Comparison of ENCODE assay signal across 9 cellular contexts in the genomic region with DNA sequence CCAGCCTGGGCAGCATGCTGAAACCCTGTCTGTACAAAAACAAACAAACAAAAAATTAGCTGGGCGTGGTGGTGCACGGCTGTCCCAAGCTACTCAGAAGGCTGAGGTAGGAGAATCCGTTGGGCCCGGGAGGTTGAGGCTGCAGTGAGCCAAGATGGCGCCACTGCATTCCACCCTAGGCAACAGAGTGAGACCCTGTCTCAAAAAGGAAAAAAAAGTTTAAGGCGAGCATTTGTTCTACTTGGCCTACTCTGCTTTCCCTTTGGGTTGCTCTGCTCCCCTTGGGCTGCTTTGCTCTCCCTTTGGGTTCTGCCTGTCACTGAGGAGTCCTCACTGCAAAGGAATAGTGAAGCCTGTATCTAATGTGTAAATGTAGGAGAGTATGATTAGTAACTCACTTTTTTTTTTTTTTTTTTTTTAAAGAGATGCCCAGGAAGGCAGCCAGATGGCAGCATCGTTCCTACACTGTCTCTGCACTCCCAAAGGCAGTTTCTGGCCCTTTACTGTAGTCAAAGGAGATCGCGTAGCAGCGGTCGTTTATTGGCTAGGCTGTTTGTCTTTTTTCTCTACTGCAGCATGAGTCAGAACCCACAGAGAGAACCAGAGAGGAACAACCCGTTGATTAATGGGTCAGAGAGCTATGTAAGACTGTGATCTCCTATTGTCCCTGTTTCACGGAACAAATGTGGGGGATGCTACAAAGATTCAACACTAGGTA.
DNase-seq lines count a peak whose midpoint lies in the region; ATAC-seq and TF ChIP-seq lines count a peak whose summit lies in the region.
"Had no signal": no experiment of that assay in that cellular context is flagged by ENCODE, and none has a peak within 500 bp of the region (broad histone marks: within the 10 kb centered on the region; RNA-seq: fewer than 3 reads in every experiment).

No MANE protein-coding gene starts in this region.

- no peak overlapping the region for H3K27ac ChIP-seq in WERI-Rb-1
- H3K27ac ChIP-seq: suprapubic skin had no signal

- intact Hi-C loops in left colon (cut with DNase I, micrococcal nuclease) = no loop called here

- H3K27ac Mint-ChIP-seq in chondrocyte (ENCODE audit: unreplicated experiment) = no peak overlapping the region

- no peaks in the 10 kb centered on the region for H3K9me3 ChIP-seq in WERI-Rb-1 (ENCODE audit: severe bottlenecking)
- H3K9me3 ChIP-seq: suprapubic skin had no signal

- H3K27me3 Mint-ChIP-seq in chondrocyte (ENCODE audit: low read depth) = no peaks in the 10 kb centered on the region

- no peak overlapping the region for H3K4me3 ChIP-seq in WERI-Rb-1 (ENCODE audit: low read depth, low read length)
- H3K4me3 ChIP-seq: suprapubic skin had no signal

- ATAC-seq in GM18861 (IDR thresholded peaks at IDR 0.05; ENCODE audit: unreplicated experiment) (peak; percentile 65), HG03139 (IDR thresholded peaks at IDR 0.05; ENCODE audit: unreplicated experiment) (peak; percentile 72), left colon (peak; percentile 96)

- no peaks in the 10 kb centered on the region for H3K36me3 Mint-ChIP-seq in chondrocyte (ENCODE audit: low read depth)

- no peaks in the 10 kb centered on the region for H3K27me3 ChIP-seq in WERI-Rb-1 (ENCODE audit: insufficient read depth, low read depth, severe bottlenecking)
- H3K27me3 ChIP-seq: suprapubic skin had no signal

- TF ChIP-seq CTCF in WERI-Rb-1 (IDR thresholded peaks at IDR 0.05; ENCODE audit: low read depth, low read length) = peak; percentile 61
- TF ChIP-seq CTCF in chondrocyte (IDR thresholded peaks at IDR 0.05) = peak; percentile 88

- H3K4me3 Mint-ChIP-seq in chondrocyte (ENCODE audit: unreplicated experiment) = no peak overlapping the region

- DNase-seq in AG08395 (ENCODE audit: low spot score) = peak; percentile 90
- peak; percentile 55 for DNase-seq in NCI-H2196 (lab: John Stamatoyannopoulos, UW; ENCODE audit: unreplicated experiment)
- peak; percentile 59 for DNase-seq in WERI-Rb-1
- no peak for DNase-seq in chondrocyte (ENCODE audit: low spot score)
- DNase-seq in left colon = peak; percentile 49 to 54
- DNase-seq in stimulated activated CD4-positive, alpha-beta T cell treated with anti-CD3 and anti-CD28 coated beads, Interleukin-4, amount 100 ng/mL, for 24 hours = peak; percentile 47

- H3K9me3 Mint-ChIP-seq in chondrocyte (ENCODE audit: low read depth) = no peaks in the 10 kb centered on the region

- H3K4me1 Mint-ChIP-seq in chondrocyte (ENCODE audit: low read depth) = peaks cover 9% of the 10 kb centered on the region

- H3K36me3 ChIP-seq in WERI-Rb-1 = no peaks in the 10 kb centered on the region
- H3K36me3 ChIP-seq: suprapubic skin had no signal
